1 cellular context compared by ENCODE assay signal in genomic region chr2:85678794-85679672, GRCh38.
TF ChIP-seq lines count a peak whose summit lies in the region.

No MANE protein-coding gene starts in this region.

TF ChIP-seq in H1, 55 proteins besides CTCF, POLR2A, EP300 and RAD21:
- TF ChIP-seq KDM1A (IDR thresholded peaks at IDR 0.05; ENCODE audit: borderline replicate concordance, low read length), result peak; percentile 51; the same call in 1 of the 2 replicates
- 0 out of 2 replicates have a peak, but pooled peaks have one; percentile 42 for TF ChIP-seq GABPA (IDR thresholded peaks at IDR 0.05; ENCODE audit: borderline replicate concordance, insufficient read depth, low read length)
- TF ChIP-seq MAX (IDR thresholded peaks at IDR 0.05), result peak; percentile 18; the same call in 1 of the 2 replicates
- peak; percentile 55 for TF ChIP-seq ASH2L (IDR thresholded peaks at IDR 0.05; ENCODE audit: low read length)
- TF ChIP-seq TEAD4 (IDR thresholded peaks at IDR 0.05; ENCODE audit: low read depth, low read length), result peak; percentile 23; the same call in 1 of the 2 replicates
- no peak for TF ChIP-seq BRCA1 (IDR thresholded peaks at IDR 0.05; ENCODE audit: low read depth, low read length)
